Comparison of ENCODE assay signal across 8 cellular contexts in the genomic region with DNA sequence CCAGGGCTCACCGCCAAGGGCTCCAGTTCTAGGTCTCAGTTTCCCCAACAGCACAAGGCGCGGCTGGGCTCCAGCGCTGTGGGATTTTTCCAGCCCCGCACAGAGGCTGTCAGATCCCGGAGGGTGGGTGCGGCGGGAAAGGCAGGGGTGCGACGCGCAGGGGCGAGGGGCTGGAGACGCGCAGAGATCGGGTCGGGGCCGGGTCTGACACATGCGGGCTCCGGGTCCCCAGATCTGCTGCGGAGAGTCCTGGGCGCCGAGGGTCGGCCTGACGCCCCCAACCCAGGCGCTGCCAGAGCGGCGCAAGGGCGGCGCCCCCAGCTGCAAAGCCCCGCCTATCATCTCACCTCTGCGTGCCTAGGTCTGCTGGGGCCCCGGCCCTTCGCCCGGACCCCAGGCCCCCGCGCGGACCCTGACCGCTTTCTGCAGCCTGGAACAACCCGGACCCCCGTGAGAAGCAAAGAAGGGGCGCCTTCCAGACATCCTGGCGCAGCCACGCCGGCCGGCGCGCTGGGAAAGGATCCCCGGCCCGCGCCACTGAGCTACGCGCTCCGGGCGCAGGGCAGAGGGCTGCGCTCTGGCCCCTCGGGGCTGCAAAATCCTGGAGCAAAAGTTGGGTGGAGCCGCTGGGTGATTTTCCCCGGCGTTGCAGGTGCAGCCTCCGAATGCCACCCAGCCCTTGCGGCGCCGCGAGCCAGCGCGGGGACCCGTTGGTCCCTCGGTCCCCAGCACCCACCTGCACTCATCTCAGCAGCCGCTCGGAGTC. TPM values are rescaled to one million over a fixed set of nuclear protein-coding genes. Genes with fewer than 3 reads are reported as not detected.
DNase-seq lines count a peak whose midpoint lies in the region; ATAC-seq and TF ChIP-seq lines count a peak whose summit lies in the region.

No MANE protein-coding gene starts in this region.

- 1% methylated on average over 15 of the region's 70 CpGs; no CpG with 5 or more reads in 1 of the 2 donors for WGBS in esophagus squamous epithelium, 2 donors

- intact Hi-C loops in PC-3 (cut with micrococcal nuclease), result no loop called here
- intact Hi-C loops in esophagus squamous epithelium (cut with DNase I), result no loop called here

- CTCF ChIA-PET in PC-3 (lab: Charles Lee), result no interaction called here

- H3K4me3 ChIP-seq in PC-3 (ENCODE audit: low read length), result peak overlapping the region; percentile 70
- H3K4me3 ChIP-seq in esophagus squamous epithelium, result peak overlapping the region; percentile 65 to 85 (median 82)
- peak overlapping the region; percentile 56 for H3K4me3 ChIP-seq in parathyroid adenoma (ENCODE audit: low read depth, low read length)

- no peaks in the 10 kb centered on the region for H4K20me1 ChIP-seq in PC-3 (ENCODE audit: low read length)

- peak; percentile 11 for ATAC-seq in PC-3
- ATAC-seq in GM21737 (IDR thresholded peaks at IDR 0.05; ENCODE audit: unreplicated experiment), result no peak

- no peak for TF ChIP-seq CTCF in PC-3 (conservative IDR thresholded peaks at IDR 0.05; ENCODE audit: low read depth, low read length)
- TF ChIP-seq CTCF in esophagus squamous epithelium (IDR thresholded peaks at IDR 0.05), result peak in 1 of 6 experiments; percentile 17
- no peak for TF ChIP-seq CTCF in parathyroid adenoma (IDR thresholded peaks at IDR 0.05)

- H3K36me3 ChIP-seq in PC-3 (ENCODE audit: low read depth, low read length) (no peaks in the 10 kb centered on the region), esophagus squamous epithelium (no peaks in the 10 kb centered on the region), parathyroid adenoma (ENCODE audit: control insufficient read depth, insufficient read depth, low read length) (no peaks in the 10 kb centered on the region)

- H3K4me2 ChIP-seq in PC-3 (ENCODE audit: low read length) (peak overlapping the region; percentile 93), parathyroid adenoma (ENCODE audit: low read length) (peak overlapping the region; percentile 64)

- no peak overlapping the region for H3K27ac ChIP-seq in PC-3 (ENCODE audit: low read length)
- peak overlapping the region; percentile 46 to 83 (median 77) for H3K27ac ChIP-seq in esophagus squamous epithelium
- H3K27ac ChIP-seq in parathyroid adenoma, result no peak overlapping the region

- H3K27me3 ChIP-seq in PC-3 (ENCODE audit: low read length) (no peaks in the 10 kb centered on the region), esophagus squamous epithelium (peaks cover 0 to 16% (median 4%) of the 10 kb centered on the region in 4 donors), parathyroid adenoma (ENCODE audit: control insufficient read depth, insufficient read depth, low read length) (no peaks in the 10 kb centered on the region)

- POLR2A ChIA-PET in PC-3 (lab: Charles Lee; ENCODE audit: unreplicated experiment), result no interaction called here

- H3K4me1 ChIP-seq in PC-3 (ENCODE audit: insufficient read depth, low read length) (no peaks in the 10 kb centered on the region; the same call in 1 of the 2 replicates), esophagus squamous epithelium (peaks cover 23 to 58% (median 29%) of the 10 kb centered on the region in 3 donors), parathyroid adenoma (no peaks in the 10 kb centered on the region)

- DNase-seq in GM03348 (ENCODE audit: low spot score) (peak; percentile 34), PC-3 (peak; percentile 11), esophagus squamous epithelium (lab: John Stamatoyannopoulos, UW) (no peak), HT-29 (ENCODE audit: low spot score) (no peak), glomerular visceral epithelial cell (ENCODE audit: extremely low spot score) (no peak), ecto neural progenitor cell (ENCODE audit: low spot score) (no peak)

- no peak for TF ChIP-seq POLR2A in esophagus squamous epithelium (IDR thresholded peaks at IDR 0.05)

- H3F3A ChIP-seq in PC-3 (ENCODE audit: low read length, unreplicated experiment), result no peaks in the 10 kb centered on the region

- no peaks in the 10 kb centered on the region for H3K9me2 ChIP-seq in PC-3 (replicated peaks; ENCODE audit: low read length)

- H2AFZ ChIP-seq in PC-3 (ENCODE audit: low read length) (peak overlapping the region; percentile 70), parathyroid adenoma (peak overlapping the region; percentile 82)

- H3K9me3 ChIP-seq in PC-3 (ENCODE audit: low read length) (no peaks in the 10 kb centered on the region), esophagus squamous epithelium (no peaks in the 10 kb centered on the region), parathyroid adenoma (ENCODE audit: control insufficient read depth, low read length) (no peaks in the 10 kb centered on the region)

- BruUV-seq in PC-3 (replicated peaks; lab: Mats Ljungman, UMichigan), result no TSS peak

- H3K79me2 ChIP-seq in PC-3 (ENCODE audit: low read length), result no peaks in the 10 kb centered on the region
- H3K79me2 ChIP-seq in parathyroid adenoma, result no peaks in the 10 kb centered on the region

- H3K9ac ChIP-seq in PC-3 (ENCODE audit: low read length), result peak overlapping the region; percentile 51
- H3K9ac ChIP-seq in parathyroid adenoma, result no peak overlapping the region

RNA-seq across cellular contexts. Expression of a gene that starts 0.5 kb away (rescaled TPM):
- 3.2 and 3.6 TPM in 2 replicates for total RNA-seq in PC-3 (2014; rRNA removed)
- 10 to 100 TPM; 13.5 to 26.7 (median 15.7) TPM for total RNA-seq in esophagus squamous epithelium
- total RNA-seq in HT-29 (2014; rRNA removed; shearing (Covaris generic)), result 0.13 TPM in 1 of 2 replicates, not detected in the other

RNA-seq across cellular contexts. Expression of a gene that starts 41.0 kb away (rescaled TPM):
- total RNA-seq in PC-3 (2014; rRNA removed), result 22.6 and 23.1 TPM in 2 replicates
- total RNA-seq in esophagus squamous epithelium, result 10 to 100 TPM; 24.6 to 31.2 (median 27.1) TPM
- 22.6 and 32.0 TPM in 2 replicates for total RNA-seq in HT-29 (2014; rRNA removed; shearing (Covaris generic))

Comparison
In these comparisons a context has a peak if more than half of its experiments do, and no peak if none do; other contexts are left out.
1. DNase-seq: peak in GM03348 (single experiment) and PC-3 (single experiment); none in esophagus squamous epithelium (single experiment), HT-29 (single experiment), glomerular visceral epithelial cell (single experiment) and ecto neural progenitor cell (single experiment).
2. H3K27ac ChIP-seq: peak in esophagus squamous epithelium (4 of 4); none in PC-3 (single experiment) and parathyroid adenoma (single experiment).
3. Peak in every context shown above with its lines, with median percentiles within 50 percentile points of each other: H3K4me3 ChIP-seq.